Comparison of ENCODE assay signal across 23 cellular contexts in the genomic region with DNA sequence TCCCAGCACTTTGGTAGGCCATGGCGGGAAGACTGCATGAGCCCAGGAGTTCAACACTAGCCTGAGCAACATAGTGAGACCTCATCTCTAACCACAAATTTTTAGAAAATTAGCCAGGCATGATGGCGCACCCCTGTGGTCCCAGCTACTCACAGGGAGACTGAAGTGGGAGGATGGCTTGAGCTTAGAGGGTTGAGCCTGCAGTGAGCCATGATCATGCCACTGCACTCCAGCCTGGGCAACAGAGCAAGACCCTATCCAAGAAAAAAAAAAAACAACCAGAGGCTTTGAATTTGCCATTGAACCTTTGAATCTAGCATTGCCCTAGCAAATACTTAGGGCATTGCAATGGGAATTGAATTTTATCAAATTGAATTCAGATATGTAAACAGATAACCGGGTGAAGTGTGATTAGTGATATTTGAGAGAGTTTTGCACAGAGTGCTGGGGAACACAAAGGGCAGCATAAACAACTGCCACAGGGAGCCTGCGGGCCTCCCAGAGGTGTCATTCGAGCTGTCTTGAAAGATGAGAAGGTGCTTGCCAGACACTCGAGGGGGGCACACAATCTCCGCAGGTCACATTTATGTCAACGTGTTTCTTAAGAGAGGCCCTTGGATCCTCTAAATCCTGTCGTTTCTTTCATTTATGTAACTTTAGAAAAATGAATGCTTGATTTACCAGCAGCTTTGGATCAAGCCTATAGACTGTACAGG.
DNase-seq lines count a peak whose midpoint lies in the region; TF ChIP-seq lines count a peak whose summit lies in the region.
"Had no signal": no experiment of that assay in that cellular context is flagged by ENCODE, and none has a peak within 500 bp of the region (broad histone marks: within the 10 kb centered on the region; RNA-seq: fewer than 3 reads in every experiment).

No MANE protein-coding gene starts in this region.

- peaks cover 10% of the 10 kb centered on the region for H3K9me3 Mint-ChIP-seq in glutamatergic neuron (ENCODE audit: unreplicated experiment)
- H3K9me3 Mint-ChIP-seq: activated CD8-positive, alpha-beta T cell treated with anti-CD3 and anti-CD28 coated beads for 36 hours; effector memory CD8-positive, alpha-beta T cell had no signal

- H3K27ac Mint-ChIP-seq in glutamatergic neuron (ENCODE audit: unreplicated experiment) = peak overlapping the region; percentile 89
- H3K27ac Mint-ChIP-seq: activated CD8-positive, alpha-beta T cell treated with anti-CD3 and anti-CD28 coated beads for 36 hours; activated naive CD8-positive, alpha-beta T cell; CD4-positive, CD25-positive, alpha-beta regulatory T cell; effector memory CD8-positive, alpha-beta T cell had no signal

- peaks cover 10% of the 10 kb centered on the region for H3K27me3 Mint-ChIP-seq in glutamatergic neuron (ENCODE audit: unreplicated experiment)
- H3K27me3 Mint-ChIP-seq: activated CD8-positive, alpha-beta T cell treated with anti-CD3 and anti-CD28 coated beads for 36 hours; CD4-positive, CD25-positive, alpha-beta regulatory T cell had no signal

- peaks cover 12% of the 10 kb centered on the region for H3K36me3 Mint-ChIP-seq in glutamatergic neuron (ENCODE audit: unreplicated experiment)
- H3K36me3 Mint-ChIP-seq: activated naive CD8-positive, alpha-beta T cell; CD4-positive, CD25-positive, alpha-beta regulatory T cell had no signal

- no peak for TF ChIP-seq CTCF in glutamatergic neuron (IDR thresholded peaks at IDR 0.05; ENCODE audit: partially characterized antibody, unreplicated experiment)

- peak overlapping the region; percentile 72 for H3K4me3 Mint-ChIP-seq in glutamatergic neuron (ENCODE audit: unreplicated experiment)
- H3K4me3 Mint-ChIP-seq: activated CD8-positive, alpha-beta T cell treated with anti-CD3 and anti-CD28 coated beads for 36 hours; activated naive CD8-positive, alpha-beta T cell; CD4-positive, CD25-positive, alpha-beta regulatory T cell; effector memory CD8-positive, alpha-beta T cell had no signal

- H3K4me1 Mint-ChIP-seq in glutamatergic neuron (ENCODE audit: low read depth, unreplicated experiment) = peaks cover 25% of the 10 kb centered on the region
- H3K4me1 Mint-ChIP-seq: CD4-positive, CD25-positive, alpha-beta regulatory T cell had no signal

- DNase-seq in NCI-H1417 (lab: John Stamatoyannopoulos, UW) (peak in 2 of 3 experiments; percentile 36 to 65), NCI-H1417 treated with DMSO at 0.1 percent for 48 hours (lab: John Stamatoyannopoulos, UW) (no peak), NCI-H2171 (lab: John Stamatoyannopoulos, UW) (peak; percentile 70), glutamatergic neuron (peak; percentile 58), smooth muscle cell of the brain vasculature (ENCODE audit: low read depth, low spot score) (peak; percentile 7), AG08396 (ENCODE audit: low spot score) (no peak), GDM1 (lab: John Stamatoyannopoulos, UW) (no peak), GM19238 (ENCODE audit: insufficient read length, low spot score) (no peak)
- DNase-seq: activated CD8-positive, alpha-beta T cell treated with anti-CD3 and anti-CD28 coated beads for 36 hours; anterior cingulate cortex; CD4-positive, CD25-positive, alpha-beta regulatory T cell; cortex of kidney; effector memory CD8-positive, alpha-beta T cell; HCEC 1CT; heart left ventricle; MG63; NCI-H1105 treated with DMSO at 0.1 percent for 48 hours; NCI-H345; sigmoid colon; stimulated activated CD4-positive, alpha-beta T cell treated with anti-CD3 and anti-CD28 coated beads, Interleukin-15, amount 100 ng/mL, for 24 hours; stimulated activated naive CD4-positive, alpha-beta T cell; T-helper 2 cell had no signal

Comparison
In these comparisons a context has a peak if more than half of its experiments do, and no peak if none do; other contexts are left out.
1. DNase-seq: peak in NCI-H1417 (2 of 3), NCI-H2171 (single experiment), glutamatergic neuron (single experiment) and smooth muscle cell of the brain vasculature (single experiment); none in NCI-H1417 treated with DMSO at 0.1 percent for 48 hours (single experiment), AG08396 (single experiment), GDM1 (single experiment) and GM19238 (single experiment).